26 cellular contexts compared by ENCODE assay signal in genomic region chr14:99624971-99625370, GRCh38. TPM values are rescaled to one million over a fixed set of nuclear protein-coding genes. Genes with fewer than 3 reads are reported as not detected.
"Had no signal": no experiment of that assay in that cellular context is flagged by ENCODE, and none has a peak within 500 bp of the region (broad histone marks: within the 10 kb centered on the region; RNA-seq: fewer than 3 reads in every experiment).

No MANE protein-coding gene starts in this region.

- ATAC-seq: activated CD8-positive, alpha-beta T cell treated with anti-CD3 and anti-CD28 coated beads, Interleukin-2, amount 10 ng/mL, durations not matched to agents 7 days and 5 days; activated naive CD8-positive, alpha-beta T cell treated with anti-CD3 and anti-CD28 coated beads, Interleukin-2, amount 50 U/mL, for 24 hours; effector memory CD8-positive, alpha-beta T cell; foreskin keratinocyte; natural killer cell treated with Interleukin-12 subunit alpha and Interleukin-12 subunit beta and Interleukin-15 and Interleukin-18, amount 100 ng/mL, for 72 hours; T-cell had no signal

- H3K27ac Mint-ChIP-seq: activated CD4-positive, alpha-beta T cell treated with anti-CD3 and anti-CD28 coated beads, Interleukin-2, amount 10 ng/mL, durations not matched to agents 24 days and 14 days; activated CD8-positive, alpha-beta T cell treated with anti-CD3 and anti-CD28 coated beads, Interleukin-2, amount 10 ng/mL, durations not matched to agents 7 days and 5 days; activated naive CD4-positive, alpha-beta T cell treated with anti-CD3 and anti-CD28 coated beads, Interleukin-2, amount 10 ng/mL, durations not matched to agents 7 days and 5 days; activated naive CD8-positive, alpha-beta T cell treated with anti-CD3 and anti-CD28 coated beads, Interleukin-2, amount 50 U/mL, for 24 hours; activated T-cell treated with anti-CD3 and anti-CD28 coated beads, Interleukin-2, amount 50 U/mL, for 24 hours; effector memory CD8-positive, alpha-beta T cell; memory B cell; natural killer cell treated with Interleukin-12 subunit alpha and Interleukin-12 subunit beta and Interleukin-15 and Interleukin-18, amount 100 ng/mL, for 72 hours; stimulated activated naive CD8-positive, alpha-beta T cell treated with anti-CD3 and anti-CD28 coated beads, Interleukin-15, Interleukin-2, amounts not matched to agents 100 ng/mL and 50 ng/mL, for 24 hours; T-cell had no signal

- H3K27me3 ChIP-seq: foreskin keratinocyte, sigmoid colon, suprapubic skin, transverse colon, vagina had no signal

- H3K9me3 ChIP-seq: left ventricle myocardium inferior, sigmoid colon, spleen, suprapubic skin, transverse colon, vagina had no signal

- H3K27ac ChIP-seq: epithelial cell of prostate, foreskin keratinocyte, left ventricle myocardium inferior, spleen, vagina had no signal

- H3K4me3 Mint-ChIP-seq: activated CD4-positive, alpha-beta T cell treated with anti-CD3 and anti-CD28 coated beads, Interleukin-2, amount 10 ng/mL, durations not matched to agents 24 days and 14 days; activated CD8-positive, alpha-beta T cell treated with anti-CD3 and anti-CD28 coated beads, Interleukin-2, amount 10 ng/mL, durations not matched to agents 7 days and 5 days; activated naive CD4-positive, alpha-beta T cell treated with anti-CD3 and anti-CD28 coated beads, Interleukin-2, amount 10 ng/mL, durations not matched to agents 7 days and 5 days; activated naive CD8-positive, alpha-beta T cell treated with anti-CD3 and anti-CD28 coated beads, Interleukin-2, amount 50 U/mL, for 24 hours; activated T-cell treated with anti-CD3 and anti-CD28 coated beads, Interleukin-2, amount 50 U/mL, for 24 hours; brain; effector memory CD8-positive, alpha-beta T cell; memory B cell; natural killer cell treated with Interleukin-12 subunit alpha and Interleukin-12 subunit beta and Interleukin-15 and Interleukin-18, amount 100 ng/mL, for 72 hours; stimulated activated naive CD8-positive, alpha-beta T cell treated with anti-CD3 and anti-CD28 coated beads, Interleukin-15, Interleukin-2, amounts not matched to agents 100 ng/mL and 50 ng/mL, for 24 hours; T-cell had no signal

- DNase-seq: activated CD4-positive, alpha-beta T cell treated with anti-CD3 and anti-CD28 coated beads, Interleukin-2, amount 10 ng/mL, durations not matched to agents 24 days and 14 days; activated CD8-positive, alpha-beta T cell treated with anti-CD3 and anti-CD28 coated beads, Interleukin-2, amount 10 ng/mL, durations not matched to agents 7 days and 5 days; activated naive CD4-positive, alpha-beta T cell treated with anti-CD3 and anti-CD28 coated beads, Interleukin-2, amount 10 ng/mL, durations not matched to agents 7 days and 5 days; activated naive CD8-positive, alpha-beta T cell treated with anti-CD3 and anti-CD28 coated beads, Interleukin-2, amount 50 U/mL, for 24 hours; activated T-cell treated with anti-CD3 and anti-CD28 coated beads, Interleukin-2, amount 50 U/mL, for 24 hours; anterior cingulate cortex; caudate nucleus; effector memory CD8-positive, alpha-beta T cell; foreskin keratinocyte; glutamatergic neuron; hippocampal formation; left ventricle myocardium inferior; nucleus accumbens; sigmoid colon; spleen; T-cell; T-helper 9 cell; transverse colon had no signal

- H3K9me3 Mint-ChIP-seq: activated CD4-positive, alpha-beta T cell treated with anti-CD3 and anti-CD28 coated beads, Interleukin-2, amount 10 ng/mL, durations not matched to agents 24 days and 14 days; activated naive CD4-positive, alpha-beta T cell treated with anti-CD3 and anti-CD28 coated beads, Interleukin-2, amount 10 ng/mL, durations not matched to agents 7 days and 5 days; activated naive CD8-positive, alpha-beta T cell treated with anti-CD3 and anti-CD28 coated beads, Interleukin-2, amount 50 U/mL, for 24 hours; activated T-cell treated with anti-CD3 and anti-CD28 coated beads, Interleukin-2, amount 50 U/mL, for 24 hours; effector memory CD8-positive, alpha-beta T cell; memory B cell; natural killer cell treated with Interleukin-12 subunit alpha and Interleukin-12 subunit beta and Interleukin-15 and Interleukin-18, amount 100 ng/mL, for 72 hours; stimulated activated naive CD8-positive, alpha-beta T cell treated with anti-CD3 and anti-CD28 coated beads, Interleukin-15, Interleukin-2, amounts not matched to agents 100 ng/mL and 50 ng/mL, for 24 hours; T-cell had no signal

- H3K4me3 ChIP-seq: left ventricle myocardium inferior, sigmoid colon, spleen, suprapubic skin, transverse colon, vagina had no signal

- H3K36me3 ChIP-seq: left ventricle myocardium inferior, sigmoid colon, spleen, suprapubic skin, transverse colon, vagina had no signal

- H3K36me3 Mint-ChIP-seq: activated naive CD4-positive, alpha-beta T cell treated with anti-CD3 and anti-CD28 coated beads, Interleukin-2, amount 10 ng/mL, durations not matched to agents 7 days and 5 days; brain; memory B cell; natural killer cell treated with Interleukin-12 subunit alpha and Interleukin-12 subunit beta and Interleukin-15 and Interleukin-18, amount 100 ng/mL, for 72 hours; T-cell had no signal

RNA-seq across cellular contexts. Expression of gene HHIPL1, which starts 20.0 kb away (rescaled TPM):
- total RNA-seq: activated CD4-positive, alpha-beta T cell treated with anti-CD3 and anti-CD28 coated beads, Interleukin-2, amount 10 ng/mL, durations not matched to agents 24 days and 14 days; activated CD8-positive, alpha-beta T cell treated with anti-CD3 and anti-CD28 coated beads, Interleukin-2, amount 10 ng/mL, durations not matched to agents 7 days and 5 days; natural killer cell treated with Interleukin-12 subunit alpha and Interleukin-12 subunit beta and Interleukin-15 and Interleukin-18, amount 100 ng/mL, for 72 hours had no signal

RNA-seq across cellular contexts. Expression of gene CYP46A1, which starts 59.1 kb away (rescaled TPM):
- total RNA-seq: activated CD8-positive, alpha-beta T cell treated with anti-CD3 and anti-CD28 coated beads, Interleukin-2, amount 10 ng/mL, durations not matched to agents 7 days and 5 days; kidney epithelial cell had no signal
